Comparison of ENCODE assay signal across 9 cellular contexts in the genomic region with DNA sequence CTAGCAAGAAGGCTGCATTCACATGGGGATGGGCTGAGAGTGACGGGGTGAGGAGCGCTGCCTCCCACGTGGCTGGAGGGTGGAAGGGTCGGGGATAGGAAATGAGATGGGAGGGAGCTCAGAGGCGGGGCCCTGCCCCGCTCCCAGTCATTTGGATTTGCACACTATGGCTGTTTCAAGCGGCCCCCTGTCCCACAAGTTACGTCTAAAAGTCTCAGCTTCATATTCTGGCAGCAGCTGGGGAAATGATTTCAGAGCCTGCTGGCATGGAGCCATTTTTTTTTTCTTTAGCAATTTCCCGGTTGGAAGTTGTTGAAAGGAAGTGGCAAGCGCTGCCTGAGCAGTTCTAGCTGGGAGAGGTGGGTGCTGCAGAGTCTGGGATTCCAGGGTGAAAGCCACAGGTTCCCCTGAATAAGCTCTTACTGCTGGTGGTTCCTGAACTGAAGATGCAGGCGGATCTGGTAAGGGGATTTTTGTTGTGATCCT.
A peak's percentile ranks its signal among the peaks of the same experiment; 100 is the strongest.
DNase-seq lines count a peak whose midpoint lies in the region; ATAC-seq, FAIRE-seq and TF ChIP-seq lines count a peak whose summit lies in the region.
"Had no signal": no experiment of that assay in that cellular context is flagged by ENCODE, and none has a peak within 500 bp of the region (broad histone marks: within the 10 kb centered on the region; RNA-seq: fewer than 3 reads in every experiment).

No MANE protein-coding gene starts in this region.

- no peaks in the 10 kb centered on the region for H3K36me3 ChIP-seq in mucosa of descending colon (ENCODE audit: low read depth)
- H3K36me3 ChIP-seq in endodermal cell (ENCODE audit: control insufficient read depth, insufficient read depth, low read length), result peaks cover 2% of the 10 kb centered on the region

- TF ChIP-seq CTCF in A549 (IDR thresholded peaks at IDR 0.05) (no peak), coronary artery (IDR thresholded peaks at IDR 0.05) (no peak), mucosa of descending colon (IDR thresholded peaks at IDR 0.05) (no peak), endodermal cell (conservative IDR thresholded peaks at IDR 0.05) (no peak)

- DNase-seq in A549 (ENCODE audit: low read depth in 1 of 2, low spot score in 1 of 2) (peak in 1 of 2 experiments; percentile 60), M059J (ENCODE audit: low read depth) (peak; percentile 74), coronary artery (ENCODE audit: low spot score) (peak; percentile 84), mucosa of descending colon (peak; percentile 44 to 69 (median 67)), immature natural killer cell (no peak), endodermal cell (no peak), medulla oblongata (ENCODE audit: extremely low spot score) (no peak)
- no peak for DNase-seq in activated CD8-positive, alpha-beta memory T cell treated with anti-CD3 and anti-CD28 coated beads, Interleukin-2, amount 10 ng/mL, durations not matched to agents 7 days and 5 days

- no peak overlapping the region for H3K9ac ChIP-seq in endodermal cell (ENCODE audit: extremely low read depth, low read length, poor library complexity, severe bottlenecking)

- H3K4me3 ChIP-seq in A549 (no peak overlapping the region), coronary artery (peak overlapping the region; percentile 61), mucosa of descending colon (no peak overlapping the region), endodermal cell (ENCODE audit: low read length) (no peak overlapping the region)

- H3K4me2 ChIP-seq in A549, result peak overlapping the region; percentile 48

- H3K27me3 Mint-ChIP-seq in immature natural killer cell (ENCODE audit: low read depth in 3 of 3), result peaks cover 0 to 2% (median 0%) of the 10 kb centered on the region in 3 donors
- no peaks in the 10 kb centered on the region for H3K27me3 Mint-ChIP-seq in endodermal cell (ENCODE audit: insufficient read depth)
- no peaks in the 10 kb centered on the region for H3K27me3 Mint-ChIP-seq in activated CD8-positive, alpha-beta memory T cell treated with anti-CD3 and anti-CD28 coated beads, Interleukin-2, amount 10 ng/mL, durations not matched to agents 7 days and 5 days

- POLR2A ChIA-PET in A549 (lab: Yijun Ruan, JAX), result no interaction called here

- H3K4me3 Mint-ChIP-seq in immature natural killer cell (no peak overlapping the region), endodermal cell (no peak overlapping the region)
- no peak overlapping the region for H3K4me3 Mint-ChIP-seq in activated CD8-positive, alpha-beta memory T cell treated with anti-CD3 and anti-CD28 coated beads, Interleukin-2, amount 10 ng/mL, durations not matched to agents 7 days and 5 days

- H3K36me3 Mint-ChIP-seq in immature natural killer cell (peaks cover 6 to 17% (median 13%) of the 10 kb centered on the region in 3 donors), endodermal cell (ENCODE audit: low read depth) (peaks cover 31% of the 10 kb centered on the region)
- peaks cover 29% of the 10 kb centered on the region for H3K36me3 Mint-ChIP-seq in activated CD8-positive, alpha-beta memory T cell treated with anti-CD3 and anti-CD28 coated beads, Interleukin-2, amount 10 ng/mL, durations not matched to agents 7 days and 5 days

- H3K4me1 ChIP-seq in A549 (peaks cover 45% of the 10 kb centered on the region), mucosa of descending colon (ENCODE audit: low read depth) (peaks cover 18% of the 10 kb centered on the region), endodermal cell (ENCODE audit: control insufficient read depth, insufficient read depth, low read length) (no peaks in the 10 kb centered on the region)

- no peak for TF ChIP-seq POLR2A in A549 (IDR thresholded peaks at IDR 0.05; ENCODE audit: low read length)

- H3K27ac Mint-ChIP-seq in immature natural killer cell (peak overlapping the region in 2 of 6 donors; percentile 19 to 73), endodermal cell (no peak overlapping the region)
- H3K27ac Mint-ChIP-seq in activated CD8-positive, alpha-beta memory T cell treated with anti-CD3 and anti-CD28 coated beads, Interleukin-2, amount 10 ng/mL, durations not matched to agents 7 days and 5 days, result no peak overlapping the region

- intact Hi-C loops in mucosa of descending colon (cut with DNase I, micrococcal nuclease), result loop anchor here in 1 of 2 donors (10.0 kb wide), 1 partner anchor 45 kb away; no protein-coding TSS in a partner anchor

- no peak for TF ChIP-seq EP300 in A549 (IDR thresholded peaks at IDR 0.05)

- H3K27me3 ChIP-seq in endodermal cell (ENCODE audit: control insufficient read depth, insufficient read depth, low read length, poor library complexity, severe bottlenecking), result no peaks in the 10 kb centered on the region

- H3K9me3 Mint-ChIP-seq in immature natural killer cell (no peaks in the 10 kb centered on the region), endodermal cell (peaks cover 4% of the 10 kb centered on the region)
- no peaks in the 10 kb centered on the region for H3K9me3 Mint-ChIP-seq in activated CD8-positive, alpha-beta memory T cell treated with anti-CD3 and anti-CD28 coated beads, Interleukin-2, amount 10 ng/mL, durations not matched to agents 7 days and 5 days (ENCODE audit: low read depth)

- CTCF ChIA-PET in A549 (lab: Yijun Ruan, JAX), result interaction anchor here (0.7 to 8.7 kb wide), 15 partner anchors 9 to 241 kb away, joined by 3 to 76 read pairs (median 4); partner anchors contain the start of gene KSR1
- CTCF ChIA-PET in activated CD8-positive, alpha-beta memory T cell treated with anti-CD3 and anti-CD28 coated beads, Interleukin-2, amount 10 ng/mL, durations not matched to agents 7 days and 5 days (lab: Charles Lee), result interaction anchor here (1.4 kb wide), 2 partner anchors 9 to 11 kb away, joined by 4 to 5 read pairs; no protein-coding TSS in a partner anchor

- H3K4me1 Mint-ChIP-seq in immature natural killer cell (peaks cover 23 to 30% of the 10 kb centered on the region in 2 donors), endodermal cell (peaks cover 22% of the 10 kb centered on the region)
- H3K4me1 Mint-ChIP-seq in activated CD8-positive, alpha-beta memory T cell treated with anti-CD3 and anti-CD28 coated beads, Interleukin-2, amount 10 ng/mL, durations not matched to agents 7 days and 5 days, result peaks cover 33% of the 10 kb centered on the region

- H3K9me3 ChIP-seq in A549 (no peaks in the 10 kb centered on the region), mucosa of descending colon (no peaks in the 10 kb centered on the region), endodermal cell (ENCODE audit: control insufficient read depth, low read length) (no peaks in the 10 kb centered on the region)

- TF ChIP-seq RAD21 in A549 (conservative IDR thresholded peaks at IDR 0.05 in 1 of 2, IDR thresholded peaks at IDR 0.05 in 1 of 2), result peak in 1 of 2 experiments; percentile 21; a peak in 1 of 5 replicates

- H3K27ac ChIP-seq in A549, result peak overlapping the region; percentile 67 to 84
- peak overlapping the region; percentile 34 to 79 for H3K27ac ChIP-seq in coronary artery
- H3K27ac ChIP-seq in endodermal cell (ENCODE audit: low read depth, low read length), result no peak overlapping the region

- no peak for FAIRE-seq in A549 (lab: Jason Lieb, UNC)
- FAIRE-seq: frontal cortex had no signal

- 49% methylated on average over 11 of the region's 11 CpGs for WGBS in A549 (ENCODE audit: missing lambda C conversion rate)
- 86 to 87% methylated on average over 4 to 11 of the region's 11 CpGs for WGBS in endodermal cell (ENCODE audit: insufficient coverage in 1 of 2, insufficient read length in 1 of 2), 2 experiments

- ATAC-seq in A549, result peak; percentile 36 to 53; a peak in 4 of 6 replicates
- ATAC-seq in mucosa of descending colon, result peak; percentile 66
- no peak for ATAC-seq in activated CD8-positive, alpha-beta memory T cell treated with anti-CD3 and anti-CD28 coated beads, Interleukin-2, amount 10 ng/mL, durations not matched to agents 7 days and 5 days

TF ChIP-seq in A549, 52 proteins besides CTCF, POLR2A, EP300 and RAD21:
- TF ChIP-seq, protein P1, sequence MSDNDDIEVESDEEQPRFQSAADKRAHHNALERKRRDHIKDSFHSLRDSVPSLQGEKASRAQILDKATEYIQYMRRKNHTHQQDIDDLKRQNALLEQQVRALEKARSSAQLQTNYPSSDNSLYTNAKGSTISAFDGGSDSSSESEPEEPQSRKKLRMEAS (IDR thresholded peaks at IDR 0.05), result peak; percentile 44; the same call in 1 of the 2 replicates
- TF ChIP-seq KDM5A (IDR thresholded peaks at IDR 0.05), result no peak

Comparison
In these comparisons a context has a peak if more than half of its experiments do, and no peak if none do; other contexts are left out.
1. DNase-seq: peak in M059J (single experiment), coronary artery (single experiment) and mucosa of descending colon (3 of 3); none in immature natural killer cell (0 of 3), endodermal cell (single experiment), medulla oblongata (single experiment) and activated CD8-positive, alpha-beta memory T cell treated with anti-CD3 and anti-CD28 coated beads, Interleukin-2, amount 10 ng/mL, durations not matched to agents 7 days and 5 days (single experiment).